In the genomic region with DNA sequence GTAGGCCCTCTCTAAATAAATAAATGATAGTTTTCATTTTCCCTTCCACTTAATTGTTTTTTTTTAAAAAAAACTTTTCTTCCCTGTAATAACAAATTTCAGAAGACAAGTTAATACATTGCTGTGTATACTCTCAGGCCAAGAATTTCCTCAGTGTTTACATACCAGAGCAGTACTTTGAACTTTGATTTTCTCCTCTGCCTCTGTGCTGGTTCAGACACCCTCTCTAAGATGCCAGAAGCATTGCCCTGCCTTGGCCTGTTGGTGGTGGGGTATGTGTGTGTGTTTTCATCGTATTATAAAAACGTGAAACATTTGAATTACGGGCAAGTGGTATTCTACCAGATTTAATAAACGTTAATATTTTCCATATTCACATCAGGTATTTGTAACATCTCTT, we compare ENCODE assay signal across 9 cellular contexts.
A peak's percentile ranks its signal among the peaks of the same experiment; 100 is the strongest.
DNase-seq lines count a peak whose midpoint lies in the region; TF ChIP-seq lines count a peak whose summit lies in the region.
"Had no signal": no experiment of that assay in that cellular context is flagged by ENCODE, and none has a peak within 500 bp of the region (broad histone marks: within the 10 kb centered on the region; RNA-seq: fewer than 3 reads in every experiment).

No MANE protein-coding gene starts in this region.

- H3K36me3 Mint-ChIP-seq in MCF 10A (ENCODE audit: insufficient read depth, unreplicated experiment) (peaks cover 6% of the 10 kb centered on the region), type B pancreatic cell (peaks cover 8% of the 10 kb centered on the region)

- no peak overlapping the region for H3K4me2 ChIP-seq in mesenchymal stem cell (ENCODE audit: low read length, poor library complexity, severe bottlenecking)

- no peak overlapping the region for H2BK15ac ChIP-seq in mesenchymal stem cell (ENCODE audit: low read depth, poor library complexity, severe bottlenecking)

- H3K9me3 Mint-ChIP-seq in MCF 10A (ENCODE audit: unreplicated experiment) (no peaks in the 10 kb centered on the region), type B pancreatic cell (no peaks in the 10 kb centered on the region)

- H3K27ac Mint-ChIP-seq in MCF 10A (ENCODE audit: low read depth, unreplicated experiment) (no peak overlapping the region), type B pancreatic cell (peak overlapping the region; percentile 25)

- H3K27me3 Mint-ChIP-seq in MCF 10A (ENCODE audit: insufficient read depth, unreplicated experiment) (no peaks in the 10 kb centered on the region), type B pancreatic cell (no peaks in the 10 kb centered on the region)

- BruUV-seq in MCF 10A (replicated peaks; lab: Mats Ljungman, UMichigan) = no TSS peak

- H3K4me3 Mint-ChIP-seq in MCF 10A (ENCODE audit: unreplicated experiment) = no peak overlapping the region
- H3K4me3 Mint-ChIP-seq in type B pancreatic cell = peak overlapping the region; percentile 49

- CTCF ChIA-PET in MCF 10A (lab: Yijun Ruan, JAX) = interaction anchor here (0.6 to 1.6 kb wide), 3 partner anchors 9 to 19 kb away, joined by 4 to 6 read pairs (median 6); no protein-coding TSS in a partner anchor

- H2AFZ ChIP-seq in mesenchymal stem cell (ENCODE audit: low read depth, low read length) = no peak overlapping the region

- peaks cover 0 to 14% of the 10 kb centered on the region in 2 donors for H3K4me1 ChIP-seq in breast epithelium
- H3K4me1 ChIP-seq in mesenchymal stem cell (ENCODE audit: control insufficient read depth, insufficient read depth, low read depth, low read length) = peaks cover 36% of the 10 kb centered on the region

- peaks cover 36% of the 10 kb centered on the region for H3K79me1 ChIP-seq in mesenchymal stem cell (replicated peaks; ENCODE audit: low read length, poor library complexity, severe bottlenecking)

- WGBS in mesenchymal stem cell = 62% methylated on average over 1 of the region's 4 CpGs

- no peak overlapping the region for H3K4ac ChIP-seq in mesenchymal stem cell (ENCODE audit: low read depth in 1 of 2, low read length in 2 of 2)

- in situ Hi-C loops in astrocyte of the cerebellum (cut with HindIII; ENCODE audit: low sequenced_read_pairs) = no loop called here

- intact Hi-C loops in breast epithelium (cut with DNase I; ENCODE audit: low total_unique reads) = no loop called here
- intact Hi-C loops in MCF 10A (cut with micrococcal nuclease) = no loop called here

- no peak overlapping the region for H2BK12ac ChIP-seq in mesenchymal stem cell (ENCODE audit: low read length in 2 of 2)

- peaks cover 26% of the 10 kb centered on the region for H3K4me1 Mint-ChIP-seq in MCF 10A (ENCODE audit: insufficient read depth, unreplicated experiment)
- H3K4me1 Mint-ChIP-seq in type B pancreatic cell (ENCODE audit: unreplicated experiment) = peaks cover 79% of the 10 kb centered on the region

- H3K36me3 ChIP-seq in breast epithelium = no peaks in the 10 kb centered on the region
- peaks cover 0 to 12% of the 10 kb centered on the region in 2 experiments for H3K36me3 ChIP-seq in mesenchymal stem cell (ENCODE audit: control insufficient read depth in 1 of 2, insufficient read depth in 2 of 2, low read depth in 1 of 2, low read length in 2 of 2)

- TF ChIP-seq CTCF in breast epithelium (IDR thresholded peaks at IDR 0.05) = no peak
- no peak for TF ChIP-seq CTCF in MCF 10A (IDR thresholded peaks at IDR 0.05; ENCODE audit: unreplicated experiment)
- TF ChIP-seq CTCF in astrocyte of the cerebellum (IDR thresholded peaks at IDR 0.05; ENCODE audit: low read depth, low read length, missing control alignments) = peak; percentile 22
- no peak for TF ChIP-seq CTCF in type B pancreatic cell (conservative IDR thresholded peaks at IDR 0.05)

- TF ChIP-seq POLR2A in breast epithelium (IDR thresholded peaks at IDR 0.05) = no peak

- H3K14ac ChIP-seq in mesenchymal stem cell (ENCODE audit: low read length in 2 of 2) = no peak overlapping the region

- no peak overlapping the region for H2AK5ac ChIP-seq in mesenchymal stem cell (ENCODE audit: low read length, severe bottlenecking)

- H2BK120ac ChIP-seq in mesenchymal stem cell (ENCODE audit: low read depth, low read length) = peak overlapping the region; percentile 80

- no peak overlapping the region for H3K23ac ChIP-seq in mesenchymal stem cell (ENCODE audit: low read length in 2 of 2)

- peak overlapping the region; percentile 82 to 92 for H3K27ac ChIP-seq in breast epithelium
- H3K27ac ChIP-seq in mesenchymal stem cell (ENCODE audit: low read length, poor library complexity, severe bottlenecking) = no peak overlapping the region

- POLR2A ChIA-PET in MCF 10A (lab: Yijun Ruan, JAX) = interaction anchor here (0.6 to 2.4 kb wide), 3 partner anchors 10 to 91 kb away, joined by 3 to 12 read pairs (median 8); no protein-coding TSS in a partner anchor

- H3K27me3 ChIP-seq in breast epithelium = no peaks in the 10 kb centered on the region
- H3K27me3 ChIP-seq in mesenchymal stem cell (ENCODE audit: control insufficient read depth in 1 of 2, insufficient read depth in 1 of 2, low read length in 2 of 2) = no peaks in the 10 kb centered on the region

- H3K9me3 ChIP-seq in breast epithelium = no peaks in the 10 kb centered on the region
- no peaks in the 10 kb centered on the region for H3K9me3 ChIP-seq in mesenchymal stem cell (ENCODE audit: control insufficient read depth, low read length)

- no peak overlapping the region for H4K91ac ChIP-seq in mesenchymal stem cell (ENCODE audit: low read length)

- H3K4me3 ChIP-seq in breast epithelium (no peak overlapping the region), astrocyte of the cerebellum (ENCODE audit: low read depth, low read length) (no peak overlapping the region), mesenchymal stem cell (ENCODE audit: insufficient read depth in 1 of 2, low read depth in 1 of 2, low read length in 2 of 2) (no peak overlapping the region)

- no peak overlapping the region for H3K18ac ChIP-seq in mesenchymal stem cell (ENCODE audit: low read depth in 1 of 2, low read length in 2 of 2)

- no peak overlapping the region for H4K8ac ChIP-seq in mesenchymal stem cell (ENCODE audit: low read length)

- no peak for DNase-seq in breast epithelium (ENCODE audit: low spot score in 2 of 2)
- DNase-seq in MCF 10A (ENCODE audit: unreplicated experiment) = no peak
- no peak for DNase-seq in astrocyte of the cerebellum (ENCODE audit: low read depth)
- peak; percentile 80 for DNase-seq in mesenchymal stem cell
- no peak for DNase-seq in type B pancreatic cell (ENCODE audit: extremely low spot score, unreplicated experiment)
- DNase-seq in nucleus accumbens (lab: John Stamatoyannopoulos, UW) = no peak
- DNase-seq in NCI-H446 treated with DMSO at 0.1 percent for 48 hours (lab: John Stamatoyannopoulos, UW) = no peak
- no peak for DNase-seq in SKM-1 treated with dmso at 0.1 percent for 144 hours (lab: John Stamatoyannopoulos, UW; ENCODE audit: unreplicated experiment)
- DNase-seq: KBM-7 had no signal

- no peak overlapping the region for H2BK5ac ChIP-seq in mesenchymal stem cell (ENCODE audit: low read depth, low read length, poor library complexity, severe bottlenecking)

- peak overlapping the region; percentile 73 for H3K9ac ChIP-seq in mesenchymal stem cell (ENCODE audit: low read length)
